Comparison of ENCODE assay signal across 11 cellular contexts in the genomic region with DNA sequence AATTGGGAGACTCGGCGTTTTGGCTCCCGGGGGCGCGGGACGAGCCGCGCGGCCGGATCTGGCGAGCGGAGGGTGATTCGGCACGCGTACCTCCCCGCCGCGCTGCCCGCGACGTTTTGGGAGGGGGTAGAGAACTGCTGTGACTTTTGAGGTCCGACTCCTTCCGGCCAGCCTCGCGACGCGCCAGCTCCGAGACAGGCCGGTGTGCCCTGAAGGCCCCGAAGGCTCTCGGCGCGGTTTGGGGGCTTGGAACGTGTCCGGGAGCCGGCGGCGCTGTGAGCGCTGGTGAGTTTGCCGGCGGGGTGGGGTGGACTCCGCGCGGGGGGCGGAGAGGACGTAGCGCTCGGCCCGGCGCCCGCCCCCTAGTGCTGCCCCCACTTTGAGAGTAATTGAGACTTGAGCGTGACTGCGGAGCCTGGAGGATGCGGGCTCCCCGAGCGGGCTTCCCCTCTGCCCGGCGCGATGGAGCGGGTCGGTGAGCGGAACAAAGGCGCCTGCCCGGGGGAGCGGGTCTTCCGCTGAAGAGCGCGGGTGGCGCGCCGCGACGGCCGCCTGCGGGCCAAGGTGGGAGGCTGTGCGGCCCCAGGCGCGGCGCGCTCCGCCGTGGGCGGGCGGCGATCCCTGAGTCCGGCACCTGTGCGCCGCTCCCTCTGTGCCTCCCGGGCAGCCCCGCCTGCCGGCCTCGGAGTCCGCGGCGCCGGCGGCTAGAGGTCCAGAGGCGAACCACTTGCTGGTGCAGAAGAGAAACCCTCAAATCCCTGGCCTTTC. TPM values are rescaled to one million over a fixed set of nuclear protein-coding genes. Genes with fewer than 3 reads are reported as not detected.
A peak's percentile ranks its signal among the peaks of the same experiment; 100 is the strongest.
DNase-seq lines count a peak whose midpoint lies in the region; FAIRE-seq and TF ChIP-seq lines count a peak whose summit lies in the region.
"Had no signal": no experiment of that assay in that cellular context is flagged by ENCODE, and none has a peak within 500 bp of the region (broad histone marks: within the 10 kb centered on the region; RNA-seq: fewer than 3 reads in every experiment).

TSS of gene GALNT17 (plus strand) at position 392 of the 768 bp plus-strand sequence.

- TF ChIP-seq EP300 in esophagus muscularis mucosa (IDR thresholded peaks at IDR 0.05) (no peak), transverse colon (IDR thresholded peaks at IDR 0.05; ENCODE audit: low read depth) (no peak)

- in situ Hi-C loops in transverse colon (cut with MboI; ENCODE audit: low pct_ligation_motif_present in 1 of 4, low pct_unique_long_range_greater_than_20kb in 1 of 4, low sequenced_read_pairs in 3 of 4): no loop called here

- H3K27ac ChIP-seq in esophagus muscularis mucosa (replicated peaks in 1 of 4): peak within 1 kb of the TSS; percentile 81 to 90 (median 85)
- H3K27ac ChIP-seq in transverse colon: peak within 1 kb of the TSS; percentile 48 to 78 (median 64)

- no peaks in the 10 kb centered on the region for H3K36me3 Mint-ChIP-seq in nephron progenitor cell (ENCODE audit: low read depth)

- FAIRE-seq in D721Med (lab: Jason Lieb, UNC): no peak

- TF ChIP-seq POLR2A in esophagus muscularis mucosa (IDR thresholded peaks at IDR 0.05; ENCODE audit: low read depth) (no peak), transverse colon (IDR thresholded peaks at IDR 0.05) (no peak)

- no peaks in the 10 kb centered on the region for H3K36me3 ChIP-seq in esophagus muscularis mucosa
- H3K36me3 ChIP-seq in transverse colon: no peaks in the 10 kb centered on the region

- H3K9me3 Mint-ChIP-seq in nephron progenitor cell: no peaks in the 10 kb centered on the region
- H3K9me3 Mint-ChIP-seq: activated T-cell treated with anti-CD3 and anti-CD28 coated beads, Interleukin-2, amount 50 U/mL, for 4 hours had no signal

- intact Hi-C loops in esophagus muscularis mucosa (cut with DNase I): loop anchor here (5.0 to 10.0 kb wide), 2 partner anchors 383 to 600 kb away; no protein-coding TSS in a partner anchor
- intact Hi-C loops in transverse colon (cut with DNase I; ENCODE audit: low total_unique reads): no loop called here

- H3K9me3 ChIP-seq in esophagus muscularis mucosa (no peaks in the 10 kb centered on the region), transverse colon (no peaks in the 10 kb centered on the region)

- peaks cover 84% of the 10 kb centered on the region for H3K27me3 Mint-ChIP-seq in nephron progenitor cell (ENCODE audit: low read depth, poor library complexity)

- no peak within 1 kb of the TSS for H3K27ac Mint-ChIP-seq in nephron progenitor cell

- H3K4me1 Mint-ChIP-seq in nephron progenitor cell: peaks cover 22% of the 10 kb centered on the region

- peak within 1 kb of the TSS; percentile 79 to 86 (median 82) for H3K4me3 ChIP-seq in esophagus muscularis mucosa
- peak within 1 kb of the TSS; percentile 33 to 59 (median 48) for H3K4me3 ChIP-seq in transverse colon

- no peak for TF ChIP-seq CTCF in esophagus muscularis mucosa (IDR thresholded peaks at IDR 0.05)
- no peak for TF ChIP-seq CTCF in nephron progenitor cell (IDR thresholded peaks at IDR 0.05)
- no peak for TF ChIP-seq CTCF in transverse colon (IDR thresholded peaks at IDR 0.05)
- TF ChIP-seq CTCF in D721Med (IDR thresholded peaks at IDR 0.05; ENCODE audit: insufficient read depth, missing control alignments): no peak

- peak; percentile 42 for DNase-seq in NCI-H2227 (lab: John Stamatoyannopoulos, UW; ENCODE audit: unreplicated experiment)
- no peak for DNase-seq in NCI-H2227 treated with DMSO at 0.1 percent for 48 hours (lab: John Stamatoyannopoulos, UW)
- no peak for DNase-seq in esophagus muscularis mucosa (ENCODE audit: extremely low spot score)
- DNase-seq in nephron progenitor cell: peak; percentile 52
- no peak for DNase-seq in transverse colon
- DNase-seq in D721Med (ENCODE audit: insufficient read length, low spot score): no peak
- DNase-seq in DMS79 (lab: John Stamatoyannopoulos, UW): no peak
- no peak for DNase-seq in EL
- DNase-seq: activated T-cell treated with anti-CD3 and anti-CD28 coated beads, Interleukin-2, amount 50 U/mL, for 4 hours; Kasumi-1 had no signal

- H3K4me1 ChIP-seq in esophagus muscularis mucosa (peaks cover 0 to 60% (median 48%) of the 10 kb centered on the region in 4 donors), transverse colon (no peaks in the 10 kb centered on the region)

- H3K27me3 ChIP-seq in esophagus muscularis mucosa: peaks cover 0 to 26% (median 0%) of the 10 kb centered on the region in 4 donors
- H3K27me3 ChIP-seq in transverse colon: peaks cover 24% of the 10 kb centered on the region

- WGBS in esophagus muscularis mucosa: 0% methylated on average over 17 of the region's 98 CpGs
- 56% methylated on average over 67 of the region's 98 CpGs; no CpG with 5 or more reads in 1 of the 2 donors for WGBS in transverse colon (ENCODE audit: low coverage in 1 of 2), 2 donors

- peak within 1 kb of the TSS; percentile 84 for H3K4me3 Mint-ChIP-seq in nephron progenitor cell
- H3K4me3 Mint-ChIP-seq: activated T-cell treated with anti-CD3 and anti-CD28 coated beads, Interleukin-2, amount 50 U/mL, for 4 hours had no signal

RNA-seq across cellular contexts. Expression of gene GALNT17, which starts in this region (rescaled TPM):
- 10 to 100 TPM; 51.1 to 95.6 (median 69.8) TPM for total RNA-seq in esophagus muscularis mucosa
- 1 to 10 TPM; 2.6 to 6.6 (median 5.7) TPM for total RNA-seq in transverse colon
- total RNA-seq: fibroblast of villous mesenchyme had no signal

Comparison
In these comparisons a context has a peak if more than half of its experiments do, and no peak if none do; other contexts are left out.
1. RNA of gene GALNT17 (total RNA-seq): 51.1 to 95.6 TPM in esophagus muscularis mucosa; 2.6 to 6.6 TPM in transverse colon; every median in the first group is over 4 times any median in the second.
2. DNase-seq: peak in NCI-H2227 (single experiment) and nephron progenitor cell (single experiment); none in NCI-H2227 treated with DMSO at 0.1 percent for 48 hours (single experiment), esophagus muscularis mucosa (single experiment), transverse colon (single experiment), D721Med (single experiment), DMS79 (single experiment) and EL (single experiment).